32 cellular contexts compared by ENCODE assay signal in genomic region chr1:60615661-60616060, GRCh38.
"Had no signal": no experiment of that assay in that cellular context is flagged by ENCODE, and none has a peak within 500 bp of the region (broad histone marks: within the 10 kb centered on the region; RNA-seq: fewer than 3 reads in every experiment).

No MANE protein-coding gene starts in this region.

- H3K27me3 Mint-ChIP-seq: activated CD4-positive, alpha-beta memory T cell treated with anti-CD3 and anti-CD28 coated beads, Interleukin-2, amount 10 ng/mL, durations not matched to agents 7 days and 5 days; activated CD8-positive, alpha-beta memory T cell treated with anti-CD3 and anti-CD28 coated beads, Interleukin-2, amount 10 ng/mL, durations not matched to agents 7 days and 5 days; T-helper 17 cell had no signal

- H3K9me3 ChIP-seq: ascending aorta had no signal

- H3K27ac Mint-ChIP-seq: activated CD4-positive, alpha-beta memory T cell treated with anti-CD3 and anti-CD28 coated beads, Interleukin-2, amount 10 ng/mL, durations not matched to agents 7 days and 5 days; activated CD8-positive, alpha-beta memory T cell treated with anti-CD3 and anti-CD28 coated beads, Interleukin-2, amount 10 ng/mL, durations not matched to agents 7 days and 5 days; activated naive CD8-positive, alpha-beta T cell treated with anti-CD3 and anti-CD28 coated beads for 36 hours; T-cell; T-helper 17 cell had no signal

- H3K9me3 Mint-ChIP-seq: activated CD4-positive, alpha-beta memory T cell treated with anti-CD3 and anti-CD28 coated beads, Interleukin-2, amount 10 ng/mL, durations not matched to agents 7 days and 5 days had no signal

- H3K27me3 ChIP-seq: ascending aorta, brain microvascular endothelial cell had no signal

- H3K27ac ChIP-seq: ascending aorta, brain microvascular endothelial cell, KMS-11, VCaP had no signal

- H3K36me3 ChIP-seq: ascending aorta, brain microvascular endothelial cell had no signal

- H3K4me2 ChIP-seq: KMS-11 had no signal

- H3K9ac ChIP-seq: KMS-11 had no signal

- ATAC-seq: activated CD8-positive, alpha-beta memory T cell treated with anti-CD3 and anti-CD28 coated beads, Interleukin-2, amount 10 ng/mL, durations not matched to agents 7 days and 5 days; Panc1; SK-N-SH treated with all-trans-retinoic acid at 6 μM for 48 hours; T-cell; T-helper 17 cell had no signal

- H3K4me1 Mint-ChIP-seq: activated CD4-positive, alpha-beta memory T cell treated with anti-CD3 and anti-CD28 coated beads, Interleukin-2, amount 10 ng/mL, durations not matched to agents 7 days and 5 days; activated CD8-positive, alpha-beta memory T cell treated with anti-CD3 and anti-CD28 coated beads, Interleukin-2, amount 10 ng/mL, durations not matched to agents 7 days and 5 days; activated naive CD8-positive, alpha-beta T cell treated with anti-CD3 and anti-CD28 coated beads for 36 hours; T-cell; T-helper 17 cell had no signal

- H3K4me3 Mint-ChIP-seq: activated CD4-positive, alpha-beta memory T cell treated with anti-CD3 and anti-CD28 coated beads, Interleukin-2, amount 10 ng/mL, durations not matched to agents 7 days and 5 days; activated CD8-positive, alpha-beta memory T cell treated with anti-CD3 and anti-CD28 coated beads, Interleukin-2, amount 10 ng/mL, durations not matched to agents 7 days and 5 days; activated naive CD8-positive, alpha-beta T cell treated with anti-CD3 and anti-CD28 coated beads for 36 hours; T-cell; T-helper 17 cell had no signal

- DNase-seq: activated CD4-positive, alpha-beta memory T cell treated with anti-CD3 and anti-CD28 coated beads, Interleukin-2, amount 10 ng/mL, durations not matched to agents 7 days and 5 days; activated CD4-positive, alpha-beta T cell treated with anti-CD3 and anti-CD28 coated beads for 1 hour; activated CD4-positive, alpha-beta T cell treated with anti-CD3 and anti-CD28 coated beads for 48 hours; activated CD4-positive, CD25-positive, alpha-beta regulatory T cell; activated CD8-positive, alpha-beta memory T cell treated with anti-CD3 and anti-CD28 coated beads for 24 hours; activated CD8-positive, alpha-beta memory T cell treated with anti-CD3 and anti-CD28 coated beads, Interleukin-2, amount 10 ng/mL, durations not matched to agents 7 days and 5 days; activated CD8-positive, alpha-beta memory T cell treated with anti-CD3 and anti-CD28 coated beads, Interleukin-2, amount 50 U/mL, for 48 hours; activated effector memory CD4-positive, alpha-beta T cell treated with Interleukin-2 at 50 U/mL for 16 hours; activated naive CD4-positive, alpha-beta T cell; activated naive CD4-positive, alpha-beta T cell treated with anti-CD3 and anti-CD28 coated beads, Interleukin-2, amount 50 U/mL, for 16 hours; activated naive CD8-positive, alpha-beta T cell treated with anti-CD3 and anti-CD28 coated beads for 36 hours; activated T-cell treated with anti-CD3 and anti-CD28 coated beads, Interleukin-2, amount 50 U/mL, for 48 hours; amygdala; brain microvascular endothelial cell; central memory CD4-positive, alpha-beta T cell; MM.1S; MV-4-11; NCI-H1092; NCI-H1436 treated with DMSO at 0.1 percent for 48 hours; NCI-H1694 treated with DMSO at 0.1 percent for 48 hours; NCI-H2029; NCI-H345; NCI-H524 treated with DMSO at 0.1 percent for 48 hours; SHP77 treated with DMSO at 0.1 percent for 48 hours; T-cell; T-helper 17 cell; T-helper 9 cell had no signal

- H3K36me3 Mint-ChIP-seq: activated CD8-positive, alpha-beta memory T cell treated with anti-CD3 and anti-CD28 coated beads, Interleukin-2, amount 10 ng/mL, durations not matched to agents 7 days and 5 days; activated naive CD8-positive, alpha-beta T cell treated with anti-CD3 and anti-CD28 coated beads for 36 hours; T-cell had no signal

- H3K4me3 ChIP-seq: ascending aorta had no signal
